Comparison of ENCODE assay signal across 8 cellular contexts in the genomic region with DNA sequence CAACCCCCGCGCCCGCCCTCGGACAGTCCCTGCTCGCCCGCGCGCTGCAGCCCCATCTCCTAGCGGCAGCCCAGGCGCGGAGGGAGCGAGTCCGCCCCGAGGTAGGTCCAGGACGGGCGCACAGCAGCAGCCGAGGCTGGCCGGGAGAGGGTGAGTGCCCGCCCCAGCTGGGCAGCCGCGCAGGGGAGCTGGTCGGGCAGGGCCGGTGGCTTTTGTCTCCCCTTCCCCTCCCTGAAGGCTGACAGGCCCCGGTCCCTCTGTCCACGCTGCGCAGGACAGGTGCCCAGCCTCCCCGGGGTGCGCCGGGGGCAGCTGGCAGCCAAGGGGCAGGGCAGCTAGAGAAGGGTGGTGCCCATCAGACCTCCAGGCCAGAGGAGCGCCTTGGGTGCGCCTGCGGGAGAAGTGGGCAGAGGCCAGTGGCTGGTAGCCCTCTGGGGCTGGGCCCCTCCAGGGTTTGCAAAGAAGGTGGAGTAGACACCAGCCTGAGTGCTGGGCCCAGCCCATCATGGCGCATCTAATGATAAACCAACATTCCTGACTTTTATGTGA. TPM values are rescaled to one million over a fixed set of nuclear protein-coding genes. Genes with fewer than 3 reads are reported as not detected.
DNase-seq lines count a peak whose midpoint lies in the region; ATAC-seq and TF ChIP-seq lines count a peak whose summit lies in the region.

No MANE protein-coding gene starts in this region.

- H3K4me3 Mint-ChIP-seq in H9 (peak overlapping the region; percentile 43 to 68; a peak in 4 of 5 replicates), nephron progenitor cell (no peak overlapping the region)
- peak overlapping the region; percentile 26 for H3K4me3 Mint-ChIP-seq in activated T-helper 2 cell treated with anti-CD3 and anti-CD28 coated beads, Interferon-gamma antibody, Interleukin-2, Interleukin-4, amounts not matched to agents 10 μg/mL and 5 μg/mL and 100 μg/mL, durations not matched to agents 14 hours and 24 hours and 36 hours (ENCODE audit: low read depth)

- H4K5ac ChIP-seq in H9 (ENCODE audit: insufficient read length, low read depth, low read length) = no peak overlapping the region

- no peak overlapping the region for H2AK5ac ChIP-seq in H9 (ENCODE audit: insufficient read length, low read length)

- peaks cover 11% of the 10 kb centered on the region for H3K23me2 ChIP-seq in H9 (ENCODE audit: insufficient read length, low read depth, low read length, poor library complexity, severe bottlenecking)

- peak overlapping the region; percentile 54 for H3K4me2 ChIP-seq in H9 (ENCODE audit: insufficient read depth, insufficient read length, low read length)

- no peaks in the 10 kb centered on the region for H4K20me1 ChIP-seq in H9 (ENCODE audit: control insufficient read depth, insufficient read depth, insufficient read length)

- no peak overlapping the region for H3K56ac ChIP-seq in H9 (ENCODE audit: insufficient read length, low read depth, low read length)

- no peaks in the 10 kb centered on the region for H3K9me3 ChIP-seq in H9 (ENCODE audit: control insufficient read depth, low read depth, low read length)

- H3K36me3 Mint-ChIP-seq in H9 (ENCODE audit: insufficient read depth in 1 of 3, low read depth in 3 of 3) (no peaks in the 10 kb centered on the region; a peak in 1 of 7 replicates), nephron progenitor cell (ENCODE audit: low read depth) (no peaks in the 10 kb centered on the region)
- H3K36me3 Mint-ChIP-seq in activated T-helper 2 cell treated with anti-CD3 and anti-CD28 coated beads, Interferon-gamma antibody, Interleukin-2, Interleukin-4, amounts not matched to agents 10 μg/mL and 5 μg/mL and 100 μg/mL, durations not matched to agents 14 hours and 24 hours and 36 hours (ENCODE audit: low read depth) = no peaks in the 10 kb centered on the region

- ATAC-seq in GM21786 (IDR thresholded peaks at IDR 0.05; ENCODE audit: unreplicated experiment) = no peak

- no peaks in the 10 kb centered on the region; the same call in 1 of the 2 replicates for H3K4me1 ChIP-seq in H9 (ENCODE audit: insufficient read depth, low read length)

- no peak overlapping the region for H4K91ac ChIP-seq in H9 (ENCODE audit: insufficient read length, low read depth, low read length)

- H2BK12ac ChIP-seq in H9 (ENCODE audit: insufficient read length, low read depth, low read length) = no peak overlapping the region

- no peak overlapping the region for H2BK15ac ChIP-seq in H9 (ENCODE audit: low read depth, low read length)

- H3K4me1 Mint-ChIP-seq in H9 = peaks cover 4 to 6% of the 10 kb centered on the region in 2 experiments
- H3K4me1 Mint-ChIP-seq in activated T-helper 2 cell treated with anti-CD3 and anti-CD28 coated beads, Interferon-gamma antibody, Interleukin-2, Interleukin-4, amounts not matched to agents 10 μg/mL and 5 μg/mL and 100 μg/mL, durations not matched to agents 14 hours and 24 hours and 36 hours (ENCODE audit: low read depth) = peaks cover 2% of the 10 kb centered on the region
- H3K4me1 Mint-ChIP-seq in nephron progenitor cell = no peaks in the 10 kb centered on the region

- H3K27ac ChIP-seq in H9 (ENCODE audit: insufficient read length, low read depth, low read length) (no peak overlapping the region), skin epidermis (peak overlapping the region; percentile 67 to 96 (median 90))

- no peak overlapping the region for H3K4ac ChIP-seq in H9 (ENCODE audit: low read depth, low read length)

- H3T11ph ChIP-seq in H9 (ENCODE audit: low read length) = no peak overlapping the region

- no CpG with 5 or more reads among the region's 33 CpGs for WGBS in H9 (ENCODE audit: extremely low coverage, insufficient read length, low lambda C conversion rate)

- no peak overlapping the region for H2BK20ac ChIP-seq in H9 (ENCODE audit: low read depth, low read length, poor library complexity, severe bottlenecking)

- peaks cover 37% of the 10 kb centered on the region for H3K27me3 Mint-ChIP-seq in H9 (ENCODE audit: low read depth)
- H3K27me3 Mint-ChIP-seq in activated T-helper 2 cell treated with anti-CD3 and anti-CD28 coated beads, Interferon-gamma antibody, Interleukin-2, Interleukin-4, amounts not matched to agents 10 μg/mL and 5 μg/mL and 100 μg/mL, durations not matched to agents 14 hours and 24 hours and 36 hours (ENCODE audit: low read depth) = peaks cover 19% of the 10 kb centered on the region
- H3K27me3 Mint-ChIP-seq in nephron progenitor cell (ENCODE audit: low read depth, poor library complexity) = peaks cover 70% of the 10 kb centered on the region

- H3K14ac ChIP-seq in H9 (ENCODE audit: insufficient read depth, low read length) = no peak overlapping the region; the same call in 1 of the 2 replicates

- TF ChIP-seq CTCF in H9 (conservative IDR thresholded peaks at IDR 0.05) = no peak
- TF ChIP-seq CTCF in nephron progenitor cell (IDR thresholded peaks at IDR 0.05) = no peak

- no peaks in the 10 kb centered on the region for H3K79me1 ChIP-seq in H9 (ENCODE audit: insufficient read depth, low read depth, low read length, poor library complexity, severe bottlenecking)

- peak overlapping the region; percentile 50 for H3K4me3 ChIP-seq in iPS-11a (ENCODE audit: low read depth, low read length)
- H3K4me3 ChIP-seq in skin epidermis = peak overlapping the region; percentile 43 to 59 (median 52)

- H2BK120ac ChIP-seq in H9 (ENCODE audit: low read depth, low read length, poor library complexity, severe bottlenecking) = no peak overlapping the region

- peaks cover 4% of the 10 kb centered on the region; the same call in 1 of the 2 replicates for H3K27me3 ChIP-seq in H9 (ENCODE audit: insufficient read depth, low read length)

- H3K27ac Mint-ChIP-seq in H9 = no peak overlapping the region
- H3K27ac Mint-ChIP-seq in activated T-helper 2 cell treated with anti-CD3 and anti-CD28 coated beads, Interferon-gamma antibody, Interleukin-2, Interleukin-4, amounts not matched to agents 10 μg/mL and 5 μg/mL and 100 μg/mL, durations not matched to agents 14 hours and 24 hours and 36 hours = no peak overlapping the region
- no peak overlapping the region for H3K27ac Mint-ChIP-seq in nephron progenitor cell

- H3K79me2 ChIP-seq in H9 (ENCODE audit: insufficient read depth, low read length) = no peaks in the 10 kb centered on the region

- H3K9me3 Mint-ChIP-seq in H9 = no peaks in the 10 kb centered on the region
- H3K9me3 Mint-ChIP-seq in activated T-helper 2 cell treated with anti-CD3 and anti-CD28 coated beads, Interferon-gamma antibody, Interleukin-2, Interleukin-4, amounts not matched to agents 10 μg/mL and 5 μg/mL and 100 μg/mL, durations not matched to agents 14 hours and 24 hours and 36 hours = no peaks in the 10 kb centered on the region
- no peaks in the 10 kb centered on the region for H3K9me3 Mint-ChIP-seq in nephron progenitor cell

- H3K18ac ChIP-seq in H9 (ENCODE audit: insufficient read length, low read depth, low read length) = no peak overlapping the region

- H4K8ac ChIP-seq in H9 (replicated peaks; ENCODE audit: insufficient read length, low read depth, low read length) = no peak overlapping the region

- no peak overlapping the region for H2AFZ ChIP-seq in H9 (ENCODE audit: low read length)

- intact Hi-C loops in activated T-helper 2 cell treated with anti-CD3 and anti-CD28 coated beads, Interferon-gamma antibody, Interleukin-2, Interleukin-4, amounts not matched to agents 10 μg/mL and 5 μg/mL and 100 μg/mL, durations not matched to agents 14 hours and 24 hours and 36 hours (cut with micrococcal nuclease) = no loop called here

- no peak overlapping the region for H3K23ac ChIP-seq in H9 (ENCODE audit: insufficient read length, low read depth, low read length)

- H3K9ac ChIP-seq in H9 (ENCODE audit: extremely low read depth, insufficient read length, low read length) = no peak overlapping the region

- DNase-seq in H9 (no peak), NCI-H2029 treated with DMSO at 0.1 percent for 48 hours (lab: John Stamatoyannopoulos, UW) (no peak), nephron progenitor cell (no peak), COLO668 (lab: John Stamatoyannopoulos, UW; ENCODE audit: unreplicated experiment) (no peak)
- no peak for DNase-seq in activated T-helper 2 cell treated with anti-CD3 and anti-CD28 coated beads, Interferon-gamma antibody, Interleukin-2, Interleukin-4, amounts not matched to agents 10 μg/mL and 5 μg/mL and 100 μg/mL, durations not matched to agents 14 hours and 24 hours and 36 hours (ENCODE audit: low spot score)

- H2BK5ac ChIP-seq in H9 (ENCODE audit: insufficient read length, low read length) = no peak overlapping the region

RNA-seq across cellular contexts. Expression of a gene that starts 0.3 kb away (rescaled TPM):
- 3.9 and 5.3 TPM in 2 replicates for total RNA-seq in H9 (2021)
- 1.3 and 2.0 TPM in 2 replicates for total RNA-seq in activated T-helper 2 cell treated with anti-CD3 and anti-CD28 coated beads, Interferon-gamma antibody, Interleukin-2, Interleukin-4, amounts not matched to agents 10 μg/mL and 5 μg/mL and 100 μg/mL, durations not matched to agents 14 hours and 24 hours and 36 hours

RNA-seq across cellular contexts. Expression of a gene that starts 43.5 kb away (rescaled TPM):
- total RNA-seq in H9 (2021) = 36.7 and 38.4 TPM in 2 replicates
- 55.4 and 63.7 TPM in 2 replicates for total RNA-seq in activated T-helper 2 cell treated with anti-CD3 and anti-CD28 coated beads, Interferon-gamma antibody, Interleukin-2, Interleukin-4, amounts not matched to agents 10 μg/mL and 5 μg/mL and 100 μg/mL, durations not matched to agents 14 hours and 24 hours and 36 hours

RNA-seq across cellular contexts. Expression of a gene that starts 54.4 kb away (rescaled TPM):
- 82.6 and 89.7 TPM in 2 replicates for total RNA-seq in H9 (2021)
- total RNA-seq in activated T-helper 2 cell treated with anti-CD3 and anti-CD28 coated beads, Interferon-gamma antibody, Interleukin-2, Interleukin-4, amounts not matched to agents 10 μg/mL and 5 μg/mL and 100 μg/mL, durations not matched to agents 14 hours and 24 hours and 36 hours = 97.6 and 101 TPM in 2 replicates

RNA-seq across cellular contexts. Expression of a gene that starts 54.6 kb away (rescaled TPM):
- total RNA-seq in H9 (2021) = 40.0 and 40.1 TPM in 2 replicates
- 30.8 and 33.3 TPM in 2 replicates for total RNA-seq in activated T-helper 2 cell treated with anti-CD3 and anti-CD28 coated beads, Interferon-gamma antibody, Interleukin-2, Interleukin-4, amounts not matched to agents 10 μg/mL and 5 μg/mL and 100 μg/mL, durations not matched to agents 14 hours and 24 hours and 36 hours
